ENCODE assay signal across 8 cellular contexts in genomic region chr1:156860639-156861423, GRCh38. TPM values are rescaled to one million over a fixed set of nuclear protein-coding genes. Genes with fewer than 3 reads are reported as not detected.
DNase-seq lines count a peak whose midpoint lies in the region; ATAC-seq and TF ChIP-seq lines count a peak whose summit lies in the region.

TSS of gene NTRK1 (plus strand) at chr1:156860865. CDS start at chr1:156860935, 70 bp downstream.

- peaks cover 25% of the 10 kb centered on the region for H3K4me1 Mint-ChIP-seq in Caco-2 (ENCODE audit: low read depth, unreplicated experiment)
- H3K4me1 Mint-ChIP-seq in activated naive CD8-positive, alpha-beta T cell (ENCODE audit: low read depth), result peaks cover 37% of the 10 kb centered on the region

- H3K9me2 ChIP-seq in SU-DHL-6 (replicated peaks; ENCODE audit: insufficient read depth, low read length) (no peaks in the 10 kb centered on the region), hepatocyte (replicated peaks; ENCODE audit: insufficient read depth) (no peaks in the 10 kb centered on the region)

- H2BK5ac ChIP-seq in IMR-90 (ENCODE audit: low read depth, low read length, poor library complexity, severe bottlenecking), result no peak within 1 kb of the TSS

- no peak for TF ChIP-seq CTCF in Caco-2 (IDR thresholded peaks at IDR 0.05; ENCODE audit: insufficient read depth in 1 of 2, low read depth in 1 of 2, low read length in 1 of 2, severe bottlenecking in 1 of 2, unreplicated experiment in 1 of 2)
- no peak for TF ChIP-seq CTCF in IMR-90 (conservative IDR thresholded peaks at IDR 0.05; ENCODE audit: low read depth, low read length)
- TF ChIP-seq CTCF in SU-DHL-6 (IDR thresholded peaks at IDR 0.05; ENCODE audit: insufficient read depth, low read length, poor library complexity, severe bottlenecking), result no peak
- TF ChIP-seq CTCF in hepatocyte (IDR thresholded peaks at IDR 0.05; ENCODE audit: poor library complexity), result no peak

- TF ChIP-seq RAD21 in IMR-90 (IDR thresholded peaks at IDR 0.05; ENCODE audit: low read length), result no peak

- H3K9me3 Mint-ChIP-seq in Caco-2 (ENCODE audit: unreplicated experiment), result no peaks in the 10 kb centered on the region
- H3K9me3 Mint-ChIP-seq in activated naive CD8-positive, alpha-beta T cell (ENCODE audit: low read depth), result no peaks in the 10 kb centered on the region

- no peaks in the 10 kb centered on the region for H3F3A ChIP-seq in SU-DHL-6 (ENCODE audit: insufficient read depth)

- H3K4me3 ChIP-seq in Caco-2 (ENCODE audit: low read depth, low read length) (peak within 1 kb of the TSS; percentile 27), IMR-90 (ENCODE audit: insufficient read depth, low read depth, low read length) (peak within 1 kb of the TSS; percentile 13; the same call in 1 of the 2 replicates), SU-DHL-6 (ENCODE audit: insufficient read depth, low read length, poor library complexity, severe bottlenecking) (peak within 1 kb of the TSS; percentile 48), hepatocyte (peak within 1 kb of the TSS; percentile 24), skin epidermis (peak within 1 kb of the TSS; percentile 3 to 33 (median 23))

- 7% methylated on average over 36 of the region's 69 CpGs; no CpG with 5 or more reads in 1 of the 2 experiments for WGBS in IMR-90 (ENCODE audit: extremely low coverage in 2 of 2, insufficient read length in 1 of 2), 2 experiments
- WGBS in hepatocyte (ENCODE audit: low lambda C conversion rate, missing lambda C conversion rate), result 10% methylated on average over 16 of the region's 69 CpGs

- no peak within 1 kb of the TSS for H2BK15ac ChIP-seq in IMR-90 (ENCODE audit: low read depth, low read length)

- POLR2A ChIA-PET in Caco-2 (lab: Charles Lee) (interaction anchor here (0.6 to 1.2 kb wide), 2 partner anchors 47 to 927 kb away, joined by 5 read pairs; partner anchors contain the start of gene KHDC4), IMR-90 (lab: Charles Lee; ENCODE audit: unreplicated experiment) (interaction anchor here (0.7 kb wide), 1 partner anchor 19 kb away, joined by 11 read pairs; no protein-coding TSS in a partner anchor)

- no peak within 1 kb of the TSS for H4K8ac ChIP-seq in IMR-90 (ENCODE audit: low read depth in 2 of 2, low read length in 2 of 2)

- dilution Hi-C loops in IMR-90 (cut with HindIII; ENCODE audit: low sequenced_read_pairs, unreplicated experiment), result no loop called here

- peaks cover 11% of the 10 kb centered on the region for H3K27me3 Mint-ChIP-seq in Caco-2 (ENCODE audit: insufficient read depth, unreplicated experiment)
- H3K27me3 Mint-ChIP-seq in activated naive CD8-positive, alpha-beta T cell, result peaks cover 29% of the 10 kb centered on the region

- H3K36me3 ChIP-seq in Caco-2 (ENCODE audit: control insufficient read depth, insufficient read depth, low read length) (no peaks in the 10 kb centered on the region), IMR-90 (ENCODE audit: control insufficient read depth, insufficient read depth, low read length) (no peaks in the 10 kb centered on the region), SU-DHL-6 (ENCODE audit: low read length) (no peaks in the 10 kb centered on the region), hepatocyte (replicated peaks; ENCODE audit: insufficient read depth, low read depth) (no peaks in the 10 kb centered on the region)

- no peak within 1 kb of the TSS for H3K9ac ChIP-seq in IMR-90 (ENCODE audit: low read depth, low read length)
- peak within 1 kb of the TSS; percentile 21; the same call in 1 of the 2 replicates for H3K9ac ChIP-seq in SU-DHL-6 (ENCODE audit: low read length)

- H3K4ac ChIP-seq in IMR-90 (ENCODE audit: low read depth, low read length), result no peak within 1 kb of the TSS

- H3K4me2 ChIP-seq in IMR-90 (ENCODE audit: low read depth, low read length) (peak within 1 kb of the TSS; percentile 72), SU-DHL-6 (ENCODE audit: low read depth, low read length, poor library complexity, severe bottlenecking) (peak within 1 kb of the TSS; percentile 57), hepatocyte (peak within 1 kb of the TSS; percentile 89)

- no peak within 1 kb of the TSS for H3K56ac ChIP-seq in IMR-90 (ENCODE audit: extremely low read depth, insufficient read depth, low read length)

- H3K27ac ChIP-seq in IMR-90 (ENCODE audit: insufficient read depth, low read length) (no peak within 1 kb of the TSS), SU-DHL-6 (ENCODE audit: low read depth, low read length) (no peak within 1 kb of the TSS), hepatocyte (no peak within 1 kb of the TSS), skin epidermis (no peak within 1 kb of the TSS)

- CTCF ChIA-PET in Caco-2 (lab: Charles Lee) (interaction anchor here (0.5 to 3.9 kb wide), 19 partner anchors 13 to 172 kb away, joined by 3 to 40 read pairs (median 4); partner anchors contain the start of gene MRPL24), IMR-90 (lab: Yijun Ruan, JAX) (interaction anchor here (0.9 to 3.6 kb wide), 14 partner anchors 10 to 173 kb away, joined by 3 to 28 read pairs (median 6); partner anchors contain the start of genes ISG20L2 and METTL25B)

- no peak within 1 kb of the TSS for H4K91ac ChIP-seq in IMR-90 (ENCODE audit: insufficient read depth, low read depth, low read length)

- BruUV-seq in Caco-2 (replicated peaks; lab: Mats Ljungman, UMichigan) (no TSS peak), IMR-90 (replicated peaks; lab: Mats Ljungman, UMichigan) (no TSS peak)

- intact Hi-C loops in Caco-2 (cut with micrococcal nuclease; ENCODE audit: unreplicated experiment) (loop anchor here (1.0 to 2.0 kb wide), 5 partner anchors 22 to 172 kb away; partner anchors contain the start of genes ISG20L2 and METTL25B), IMR-90 (cut with micrococcal nuclease) (loop anchor here (1.0 kb wide), 4 partner anchors 64 to 172 kb away; no protein-coding TSS in a partner anchor)

- no peaks in the 10 kb centered on the region for H3K79me2 ChIP-seq in SU-DHL-6 (ENCODE audit: insufficient read depth, low read length)
- no peaks in the 10 kb centered on the region for H3K79me2 ChIP-seq in hepatocyte

- peak within 1 kb of the TSS; percentile 74 for H3K4me3 Mint-ChIP-seq in Caco-2 (ENCODE audit: unreplicated experiment)
- peak within 1 kb of the TSS; percentile 85 for H3K4me3 Mint-ChIP-seq in activated naive CD8-positive, alpha-beta T cell

- in situ Hi-C loops in IMR-90 (cut with MboI; ENCODE audit: low sequenced_read_pairs), result no loop called here

- H3K36me3 Mint-ChIP-seq in Caco-2 (ENCODE audit: insufficient read depth, unreplicated experiment), result no peaks in the 10 kb centered on the region
- H3K36me3 Mint-ChIP-seq in activated naive CD8-positive, alpha-beta T cell, result no peaks in the 10 kb centered on the region

- no peak within 1 kb of the TSS for H3K23ac ChIP-seq in IMR-90 (ENCODE audit: low read depth, low read length)

- 0 out of 2 replicates have a peak, but pooled peaks cover 9% of the 10 kb centered on the region for H4K20me1 ChIP-seq in IMR-90 (ENCODE audit: insufficient read depth, low read length)
- no peaks in the 10 kb centered on the region for H4K20me1 ChIP-seq in SU-DHL-6 (ENCODE audit: low read depth, low read length)
- no peaks in the 10 kb centered on the region for H4K20me1 ChIP-seq in hepatocyte (ENCODE audit: insufficient read depth, poor library complexity, severe bottlenecking)

- H4K5ac ChIP-seq in IMR-90 (ENCODE audit: low read depth, low read length), result no peak within 1 kb of the TSS

- H3K14ac ChIP-seq in IMR-90 (replicated peaks; ENCODE audit: low read depth, low read length), result no peak within 1 kb of the TSS

- H3K27me3 ChIP-seq in Caco-2 (replicated peaks; ENCODE audit: control insufficient read depth, insufficient read depth, low read length) (peaks cover 7% of the 10 kb centered on the region), IMR-90 (ENCODE audit: control insufficient read depth, insufficient read depth, low read length) (peaks cover 95% of the 10 kb centered on the region), SU-DHL-6 (ENCODE audit: low read length) (no peaks in the 10 kb centered on the region), hepatocyte (peaks cover 94% of the 10 kb centered on the region)

- no peaks in the 10 kb centered on the region for H3K9me1 ChIP-seq in IMR-90 (ENCODE audit: insufficient read depth, low read length)

- no peak within 1 kb of the TSS for H2BK20ac ChIP-seq in IMR-90 (ENCODE audit: low read depth, low read length)

- peaks cover 33% of the 10 kb centered on the region for H3K4me1 ChIP-seq in Caco-2
- H3K4me1 ChIP-seq in IMR-90 (ENCODE audit: control insufficient read depth, insufficient read depth, low read length), result peaks cover 4% of the 10 kb centered on the region; the same call in 1 of the 2 replicates
- H3K4me1 ChIP-seq in hepatocyte (ENCODE audit: insufficient read depth), result peaks cover 26% of the 10 kb centered on the region

- TF ChIP-seq POLR2A in IMR-90 (IDR thresholded peaks at IDR 0.05; ENCODE audit: low read depth, low read length), result no peak

- no peak within 1 kb of the TSS for H2BK120ac ChIP-seq in IMR-90 (ENCODE audit: low read depth, low read length)

- H3K79me1 ChIP-seq in IMR-90 (ENCODE audit: low read depth in 1 of 2, low read length in 2 of 2), result no peaks in the 10 kb centered on the region

- DNase-seq in Caco-2, result peak in 1 of 2 experiments; percentile 29
- no peak for DNase-seq in IMR-90
- DNase-seq in hepatocyte (ENCODE audit: low spot score), result peak; percentile 61
- DNase-seq in mesenteric fat pad (ENCODE audit: low spot score), result no peak

- no peak within 1 kb of the TSS for H3K27ac Mint-ChIP-seq in Caco-2 (ENCODE audit: unreplicated experiment)
- no peak within 1 kb of the TSS for H3K27ac Mint-ChIP-seq in activated naive CD8-positive, alpha-beta T cell

- no peak within 1 kb of the TSS for H3K18ac ChIP-seq in IMR-90 (ENCODE audit: low read depth, low read length)

- H2AK9ac ChIP-seq in IMR-90 (replicated peaks; ENCODE audit: low read depth, low read length, poor library complexity), result peak within 1 kb of the TSS; percentile 44

- H2AFZ ChIP-seq in IMR-90 (replicated peaks; ENCODE audit: low read length, poor library complexity), result peak within 1 kb of the TSS; percentile 73
- H2AFZ ChIP-seq in SU-DHL-6 (ENCODE audit: low read depth, low read length, severe bottlenecking), result peak within 1 kb of the TSS; percentile 66
- peak within 1 kb of the TSS; percentile 41 for H2AFZ ChIP-seq in hepatocyte

- no peaks in the 10 kb centered on the region for H3K9me3 ChIP-seq in Caco-2
- H3K9me3 ChIP-seq in IMR-90 (ENCODE audit: control insufficient read depth, insufficient read depth, low read length), result no peaks in the 10 kb centered on the region
- no peaks in the 10 kb centered on the region for H3K9me3 ChIP-seq in SU-DHL-6 (ENCODE audit: insufficient read depth, low read length)
- H3K9me3 ChIP-seq in hepatocyte (ENCODE audit: low read depth), result no peaks in the 10 kb centered on the region

- no peak within 1 kb of the TSS for H2AK5ac ChIP-seq in IMR-90 (ENCODE audit: low read depth, low read length)

- peak; percentile 45 for ATAC-seq in IMR-90 (ENCODE audit: low read depth)
- no peak for ATAC-seq in GM18858 (IDR thresholded peaks at IDR 0.05; ENCODE audit: unreplicated experiment)

RNA-seq across cellular contexts. Expression of gene NTRK1, which starts in this region (rescaled TPM):
- not detected in 2 replicates for total RNA-seq in Caco-2 (2022)
- total RNA-seq in IMR-90 (2012; rRNA removed), result not detected in 2 replicates
- polyA plus RNA-seq in IMR-90 (2012; rRNA removed), result 0.03 TPM in 1 of 2 replicates, not detected in the other
- polyA plus RNA-seq in IMR-90 (2012; cell fraction: cytosol; rRNA removed), result 0.02 TPM in 1 of 2 replicates, not detected in the other
- polyA plus RNA-seq in IMR-90 (2012; cell fraction: nucleus; rRNA removed; ENCODE audit: low replicate concordance), result 0.07 and 0.11 TPM in 2 replicates
- 0.13 TPM in 1 of 2 replicates, not detected in the other for total RNA-seq in hepatocyte
- polyA plus RNA-seq in hepatocyte, result not detected in 2 replicates
- 1.8 TPM for total RNA-seq in mesenteric fat pad

Comparison
In these comparisons a context has a peak if more than half of its experiments do, and no peak if none do; other contexts are left out.
1. Peak in ATAC-seq, H3K4me3 ChIP-seq and H3K4me2 ChIP-seq in IMR-90; RNA of the gene not detected or under 1 TPM.
2. Peak in DNase-seq, H3K4me3 ChIP-seq and H3K4me2 ChIP-seq in hepatocyte; RNA of the gene not detected or under 1 TPM.